ENCODE assay signal across 24 cellular contexts in genomic region chr14:35391388-35391710, GRCh38.
"Had no signal": no experiment of that assay in that cellular context is flagged by ENCODE, and none has a peak within 500 bp of the region (broad histone marks: within the 10 kb centered on the region; RNA-seq: fewer than 3 reads in every experiment).

No MANE protein-coding gene starts in this region.

- DNase-seq: activated CD4-positive, alpha-beta T cell treated with anti-CD3 and anti-CD28 coated beads for 1 hour; activated CD4-positive, alpha-beta T cell treated with anti-CD3 and anti-CD28 coated beads, Interleukin-2, amount 50 U/mL, for 1 hour; activated CD8-positive, alpha-beta memory T cell treated with anti-CD3 and anti-CD28 coated beads, Interleukin-2, amount 50 U/mL, for 4 hours; activated naive CD4-positive, alpha-beta T cell; activated T-cell treated with anti-CD3 and anti-CD28 coated beads, Interleukin-2, amount 50 U/mL, for 24 hours; caudate nucleus; effector CD4-positive, alpha-beta T cell; kidney; lower lobe of right lung; naive thymus-derived CD8-positive, alpha-beta T cell; retina; spleen; stimulated activated CD4-positive, alpha-beta T cell treated with anti-CD3 and anti-CD28 coated beads, Interleukin-4, amount 100 ng/mL, for 1 hour; stimulated activated naive CD4-positive, alpha-beta T cell treated with Interleukin-2 at 50 U/mL for 16 hours; WERI-Rb-1 had no signal

- FAIRE-seq: endometrium, kidney, TTC549 had no signal

- H3K4me1 ChIP-seq: foreskin keratinocyte, lower lobe of right lung, neural progenitor cell had no signal

- H3K36me3 ChIP-seq: adrenal gland, ascending aorta, brain microvascular endothelial cell, lower lobe of right lung, neural progenitor cell, spleen, thoracic aorta, upper lobe of left lung, WERI-Rb-1 had no signal

- H3K9ac ChIP-seq: neural progenitor cell had no signal

- H3K4me3 ChIP-seq: adrenal gland, ascending aorta, lower lobe of right lung, neural progenitor cell, spleen, thoracic aorta, upper lobe of left lung had no signal

- H3K27ac ChIP-seq: adrenal gland, ascending aorta, brain microvascular endothelial cell, foreskin keratinocyte, lower lobe of right lung, neural progenitor cell, thoracic aorta, WERI-Rb-1 had no signal

- ATAC-seq: naive thymus-derived CD8-positive, alpha-beta T cell had no signal

- H2AFZ ChIP-seq: neural progenitor cell had no signal

- H3K9me3 ChIP-seq: adrenal gland, ascending aorta, lower lobe of right lung, spleen, thoracic aorta, upper lobe of left lung had no signal

- H3K4me2 ChIP-seq: neural progenitor cell had no signal

- H3K27me3 ChIP-seq: adrenal gland, ascending aorta, brain microvascular endothelial cell, foreskin keratinocyte, neural progenitor cell, spleen, upper lobe of left lung had no signal
